Comparison of ENCODE assay signal across 32 cellular contexts in genomic region chr6:99246602-99247001, GRCh38.
"Had no signal": no experiment of that assay in that cellular context is flagged by ENCODE, and none has a peak within 500 bp of the region (broad histone marks: within the 10 kb centered on the region; RNA-seq: fewer than 3 reads in every experiment).

No MANE protein-coding gene starts in this region.

- H3K36me3 ChIP-seq: adrenal gland, ascending aorta, brain microvascular endothelial cell, breast epithelium, cardiac muscle cell had no signal

- H3K27ac ChIP-seq: adrenal gland, ascending aorta, body of pancreas, brain microvascular endothelial cell, breast epithelium, cardiac muscle cell had no signal

- H3K4me3 ChIP-seq: adrenal gland, ascending aorta, body of pancreas, breast epithelium, cardiac muscle cell had no signal

- DNase-seq: activated effector memory CD4-positive, alpha-beta T cell treated with anti-CD3 and anti-CD28 coated beads, Interleukin-2, amount 50 U/mL, for 16 hours; activated effector memory CD4-positive, alpha-beta T cell treated with Interleukin-2 at 50 U/mL for 16 hours; activated gamma-delta T cell; activated gamma-delta T cell treated with Interleukin-2 at 50 U/mL for 16 hours; activated naive CD4-positive, alpha-beta T cell; activated naive CD4-positive, alpha-beta T cell treated with anti-CD3 and anti-CD28 coated beads for 36 hours; activated naive CD4-positive, alpha-beta T cell treated with anti-CD3 and anti-CD28 coated beads, Interleukin-2, amount 10 ng/mL, durations not matched to agents 7 days and 5 days; activated naive CD4-positive, alpha-beta T cell treated with anti-CD3 and anti-CD28 coated beads, Interleukin-2, amount 50 U/mL, for 16 hours; activated naive CD4-positive, alpha-beta T cell treated with Interleukin-2 at 50 U/mL for 16 hours; activated naive CD8-positive, alpha-beta T cell treated with anti-CD3 and anti-CD28 coated beads for 36 hours; activated naive CD8-positive, alpha-beta T cell treated with anti-CD3 and anti-CD28 coated beads, Interleukin-2, amount 10 ng/mL, durations not matched to agents 7 days and 5 days; activated naive CD8-positive, alpha-beta T cell treated with anti-CD3 and anti-CD28 coated beads, Interleukin-2, amount 50 U/mL, for 24 hours; activated T-cell treated with anti-CD3 and anti-CD28 coated beads, Interleukin-2, amount 50 U/mL, for 4 hours; activated T-cell treated with anti-CD3 and anti-CD28 coated beads, Interleukin-2, amount 50 U/mL, for 48 hours; activated T-cell treated with anti-CD3 and anti-CD28 coated beads, Interleukin-2, amount 50 U/mL, for 72 hours; adrenal gland; amniotic stem cell; amygdala; anterior cingulate cortex; aorta; body of pancreas; brain microvascular endothelial cell; caudate nucleus; central memory CD4-positive, alpha-beta T cell; cerebellar nuclear complex had no signal

- H3K27me3 ChIP-seq: adrenal gland, ascending aorta, body of pancreas, brain microvascular endothelial cell, breast epithelium, cardiac muscle cell had no signal

- FAIRE-seq: astrocyte, bronchial epithelial cell had no signal

- H3K4me1 ChIP-seq: adrenal gland, ascending aorta, body of pancreas, breast epithelium had no signal

- H3K9me3 ChIP-seq: adrenal gland, ascending aorta, body of pancreas, breast epithelium had no signal

- ATAC-seq: activated naive CD4-positive, alpha-beta T cell treated with anti-CD3 and anti-CD28 coated beads, Interleukin-2, amount 50 U/mL, for 72 hours; activated naive CD8-positive, alpha-beta T cell treated with anti-CD3 and anti-CD28 coated beads, Interleukin-2, amount 50 U/mL, for 24 hours; activated T-cell treated with anti-CD3 and anti-CD28 coated beads, Interleukin-2, amount 50 U/mL, for 4 hours; activated T-cell treated with anti-CD3 and anti-CD28 coated beads, Interleukin-2, amount 50 U/mL, for 72 hours; activated T-helper 17 cell treated with anti-CD3 and anti-CD28 coated beads, Interleukin-2, amount 50 U/mL, for 72 hours; body of pancreas had no signal
